ENCODE assay signal across 8 cellular contexts in the genomic region with DNA sequence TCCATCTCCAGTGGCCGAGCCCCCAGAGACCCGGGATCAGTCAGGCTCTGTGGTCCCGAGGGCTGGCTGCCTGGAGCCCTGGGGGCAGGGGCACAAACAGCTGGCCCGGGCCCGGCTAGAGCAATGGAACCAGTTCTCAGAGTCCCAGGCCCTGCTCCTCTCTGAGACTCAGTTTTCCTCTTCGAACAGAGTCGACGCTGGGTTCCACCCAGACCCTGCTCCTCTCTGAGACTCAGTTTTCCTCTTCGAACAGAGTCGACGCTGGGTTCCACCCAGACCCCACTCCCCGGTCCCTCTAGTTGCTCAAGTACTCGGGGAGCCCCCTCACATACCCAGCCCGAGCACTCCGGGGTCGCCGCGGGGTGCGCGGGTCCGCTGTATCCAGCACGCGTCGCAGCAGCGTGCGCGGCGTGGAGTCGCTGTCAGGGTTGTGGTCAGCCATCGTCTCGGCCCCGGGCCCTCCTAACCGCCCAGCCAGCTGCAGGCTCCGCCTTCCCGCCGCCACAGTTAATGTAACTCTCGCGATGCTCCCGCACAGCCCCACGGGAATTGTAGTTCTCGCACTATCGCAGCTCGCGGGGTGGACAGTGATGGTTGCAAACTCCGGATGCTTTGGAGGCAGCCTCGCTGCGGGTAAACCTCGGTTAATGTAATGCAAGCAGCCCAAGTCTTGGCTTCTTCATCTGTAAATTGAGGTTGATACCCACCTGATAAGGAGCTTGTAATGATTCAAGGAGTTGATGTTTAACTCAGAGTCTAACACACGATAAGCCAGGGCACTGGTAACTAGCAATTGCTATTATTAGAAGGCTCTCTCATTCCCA. TPM values are rescaled to one million over a fixed set of nuclear protein-coding genes. Genes with fewer than 3 reads are reported as not detected.
DNase-seq lines count a peak whose midpoint lies in the region; ATAC-seq and TF ChIP-seq lines count a peak whose summit lies in the region.

No MANE protein-coding gene starts in this region.

- under 1% methylated on average over 49 of the region's 49 CpGs for WGBS in right cardiac atrium

- peak overlapping the region; percentile 28 for H3K9ac ChIP-seq in rectal smooth muscle tissue (ENCODE audit: low read length)

- peak; percentile 73 for DNase-seq in NCI-H146 treated with DMSO at 0.1 percent for 48 hours (lab: John Stamatoyannopoulos, UW; ENCODE audit: unreplicated experiment)
- peak; percentile 94 to 98 (median 97) for DNase-seq in right cardiac atrium
- no peak for DNase-seq in vagina (ENCODE audit: extremely low spot score in 2 of 2)

- H3K9me3 Mint-ChIP-seq in T-helper 1 cell treated with Interleukin-12 subunit alpha and Interleukin-12 subunit beta and Interleukin-4 antibody, amounts not matched to agents 30 μg/mL and 1 μg/mL, for 36 hours = no peaks in the 10 kb centered on the region

- no peaks in the 10 kb centered on the region for H3K9me3 ChIP-seq in right cardiac atrium (ENCODE audit: control insufficient read depth, low read length)
- H3K9me3 ChIP-seq in vagina = no peaks in the 10 kb centered on the region

- H3K27ac Mint-ChIP-seq in T-helper 1 cell treated with Interleukin-12 subunit alpha and Interleukin-12 subunit beta and Interleukin-4 antibody, amounts not matched to agents 30 μg/mL and 1 μg/mL, for 36 hours = peak overlapping the region; percentile 80

- peaks cover 10% of the 10 kb centered on the region for H3K36me3 Mint-ChIP-seq in T-helper 1 cell treated with Interleukin-12 subunit alpha and Interleukin-12 subunit beta and Interleukin-4 antibody, amounts not matched to agents 30 μg/mL and 1 μg/mL, for 36 hours (ENCODE audit: low read depth)

- peaks cover 14% of the 10 kb centered on the region for H3K4me1 Mint-ChIP-seq in T-helper 1 cell treated with Interleukin-12 subunit alpha and Interleukin-12 subunit beta and Interleukin-4 antibody, amounts not matched to agents 30 μg/mL and 1 μg/mL, for 36 hours (ENCODE audit: low read depth)

- H3K27me3 ChIP-seq in right cardiac atrium (ENCODE audit: control insufficient read depth, insufficient read depth) (no peaks in the 10 kb centered on the region), rectal smooth muscle tissue (ENCODE audit: control insufficient read depth, insufficient read depth, low read length) (no peaks in the 10 kb centered on the region), vagina (no peaks in the 10 kb centered on the region)

- no peak for TF ChIP-seq CTCF in vagina (IDR thresholded peaks at IDR 0.05)

- peak overlapping the region; percentile 74 for H3K27ac ChIP-seq in angular gyrus (ENCODE audit: low read depth, low read length)
- peak overlapping the region; percentile 69 for H3K27ac ChIP-seq in right cardiac atrium (ENCODE audit: low read length)
- peak overlapping the region; percentile 25 for H3K27ac ChIP-seq in rectal smooth muscle tissue (ENCODE audit: low read depth, low read length)
- H3K27ac ChIP-seq in vagina = peak overlapping the region; percentile 24

- TF ChIP-seq POLR2A in vagina (IDR thresholded peaks at IDR 0.05) = peak in 1 of 2 donors; percentile 49

- peaks cover 3% of the 10 kb centered on the region for H3K4me1 ChIP-seq in right cardiac atrium (ENCODE audit: control insufficient read depth, insufficient read depth, low read length)
- peaks cover 10% of the 10 kb centered on the region for H3K4me1 ChIP-seq in rectal smooth muscle tissue (ENCODE audit: control insufficient read depth, insufficient read depth, low read length)
- H3K4me1 ChIP-seq in vagina = peaks cover 20% of the 10 kb centered on the region

- peaks cover 15% of the 10 kb centered on the region for H3K36me3 ChIP-seq in rectal smooth muscle tissue (ENCODE audit: control insufficient read depth, insufficient read depth, low read length)
- peaks cover 0 to 32% of the 10 kb centered on the region in 2 donors for H3K36me3 ChIP-seq in vagina

- H3K4me3 Mint-ChIP-seq in T-helper 1 cell treated with Interleukin-12 subunit alpha and Interleukin-12 subunit beta and Interleukin-4 antibody, amounts not matched to agents 30 μg/mL and 1 μg/mL, for 36 hours = peak overlapping the region; percentile 91

- intact Hi-C loops in right cardiac atrium (cut with DNase I) = loop anchor here in 2 of 4 donors (5.0 kb wide), 2 partner anchors 84 to 94 kb away; no protein-coding TSS in a partner anchor
- intact Hi-C loops in vagina (cut with DNase I) = no loop called here

- H3K27me3 Mint-ChIP-seq in T-helper 1 cell treated with Interleukin-12 subunit alpha and Interleukin-12 subunit beta and Interleukin-4 antibody, amounts not matched to agents 30 μg/mL and 1 μg/mL, for 36 hours (ENCODE audit: low read depth) = no peaks in the 10 kb centered on the region

- ATAC-seq in GM18499 (IDR thresholded peaks at IDR 0.05; ENCODE audit: insufficient read depth, unreplicated experiment) (peak; percentile 94), HG02884 (IDR thresholded peaks at IDR 0.05; ENCODE audit: unreplicated experiment) (peak; percentile 96), right cardiac atrium (peak; percentile 98)

- H3K4me3 ChIP-seq in right cardiac atrium (ENCODE audit: low read length) = peak overlapping the region; percentile 92
- H3K4me3 ChIP-seq in rectal smooth muscle tissue (ENCODE audit: low read length) = peak overlapping the region; percentile 67
- H3K4me3 ChIP-seq in vagina = peak overlapping the region; percentile 64 to 70

RNA-seq across cellular contexts. Expression of gene THAP11, which starts 8.5 kb away (rescaled TPM):
- 10 to 100 TPM; 27.5 to 34.0 (median 32.0) TPM for total RNA-seq in right cardiac atrium
- polyA plus RNA-seq in right cardiac atrium = 20.8 TPM
- total RNA-seq in vagina = 50.6 TPM

RNA-seq across cellular contexts. Expression of gene NUTF2, which starts 13.1 kb away (rescaled TPM):
- 10 to 100 TPM; 66.6 to 80.7 (median 68.2) TPM for total RNA-seq in right cardiac atrium
- 125 TPM for polyA plus RNA-seq in right cardiac atrium
- 131 TPM for total RNA-seq in vagina

RNA-seq across cellular contexts. Expression of gene CENPT, which starts 13.9 kb away (rescaled TPM):
- 10 to 100 TPM; 24.3 to 29.0 (median 27.4) TPM for total RNA-seq in right cardiac atrium
- 26.7 TPM for polyA plus RNA-seq in right cardiac atrium
- 57.7 TPM for total RNA-seq in vagina

RNA-seq across cellular contexts. Expression of gene TSNAXIP1, which starts 26.9 kb away (rescaled TPM):
- under 1 TPM; 0.56 to 0.94 (median 0.79) TPM for total RNA-seq in right cardiac atrium
- polyA plus RNA-seq in right cardiac atrium = 1.1 TPM
- not detected for total RNA-seq in vagina

RNA-seq across cellular contexts. Expression of gene RANBP10, which starts 27.3 kb away (rescaled TPM):
- total RNA-seq in right cardiac atrium = 10 to 100 TPM; 11.1 to 16.3 (median 12.4) TPM
- 6.9 TPM for polyA plus RNA-seq in right cardiac atrium
- total RNA-seq in vagina = 17.9 TPM

Comparison
In these comparisons a context has a peak if more than half of its experiments do, and no peak if none do; other contexts are left out.
1. DNase-seq: peak in NCI-H146 treated with DMSO at 0.1 percent for 48 hours (single experiment) and right cardiac atrium (3 of 3); none in vagina (0 of 2).
2. H3K27ac ChIP-seq: peak in every context shown above with its lines; median percentile 74 in angular gyrus; 69 in right cardiac atrium; 25 in rectal smooth muscle tissue; 24 in vagina.
3. Peak in every context shown above with its lines, with median percentiles within 50 percentile points of each other: ATAC-seq and H3K4me3 ChIP-seq.